ENCODE assay signal across 13 cellular contexts in genomic region chr21:36929622-36930021, GRCh38. TPM values are rescaled to one million over a fixed set of nuclear protein-coding genes. Genes with fewer than 3 reads are reported as not detected.
DNase-seq lines count a peak whose midpoint lies in the region; ATAC-seq and TF ChIP-seq lines count a peak whose summit lies in the region.
"Had no signal": no experiment of that assay in that cellular context is flagged by ENCODE, and none has a peak within 500 bp of the region (broad histone marks: within the 10 kb centered on the region; RNA-seq: fewer than 3 reads in every experiment).

No MANE protein-coding gene starts in this region.

- H3K27me3 Mint-ChIP-seq in CD8-positive, alpha-beta memory T cell: peaks cover 0 to 2% of the 10 kb centered on the region in 2 donors
- no peaks in the 10 kb centered on the region for H3K27me3 Mint-ChIP-seq in activated naive CD4-positive, alpha-beta T cell treated with anti-CD3 and anti-CD28 coated beads for 36 hours (ENCODE audit: low read depth)
- H3K27me3 Mint-ChIP-seq: activated naive CD8-positive, alpha-beta T cell treated with anti-CD3 and anti-CD28 coated beads, Interleukin-2, amount 10 ng/mL, durations not matched to agents 7 days and 5 days had no signal

- WGBS in liver: 51% methylated on average over 7 of the region's 7 CpGs

- H3K4me1 ChIP-seq in BE2C: no peaks in the 10 kb centered on the region
- H3K4me1 ChIP-seq in liver (ENCODE audit: control insufficient read depth in 4 of 4, insufficient read depth in 4 of 4, low read length in 3 of 4): peaks cover 13 to 35% (median 32%) of the 10 kb centered on the region in 4 donors
- H3K4me1 ChIP-seq in CD8-positive, alpha-beta memory T cell (ENCODE audit: insufficient read depth, low read length): no peaks in the 10 kb centered on the region

- no peak for TF ChIP-seq RAD21 in liver (IDR thresholded peaks at IDR 0.05)

- H3K4me3 Mint-ChIP-seq in CD8-positive, alpha-beta memory T cell: no peak overlapping the region
- H3K4me3 Mint-ChIP-seq in activated naive CD4-positive, alpha-beta T cell treated with anti-CD3 and anti-CD28 coated beads for 36 hours: no peak overlapping the region
- H3K4me3 Mint-ChIP-seq: activated naive CD8-positive, alpha-beta T cell treated with anti-CD3 and anti-CD28 coated beads, Interleukin-2, amount 10 ng/mL, durations not matched to agents 7 days and 5 days had no signal

- H3K27ac Mint-ChIP-seq in CD8-positive, alpha-beta memory T cell: no peak overlapping the region
- no peak overlapping the region for H3K27ac Mint-ChIP-seq in activated naive CD4-positive, alpha-beta T cell treated with anti-CD3 and anti-CD28 coated beads for 36 hours
- H3K27ac Mint-ChIP-seq: activated naive CD8-positive, alpha-beta T cell treated with anti-CD3 and anti-CD28 coated beads, Interleukin-2, amount 10 ng/mL, durations not matched to agents 7 days and 5 days had no signal

- no peaks in the 10 kb centered on the region for H3K4me1 Mint-ChIP-seq in CD8-positive, alpha-beta memory T cell
- no peaks in the 10 kb centered on the region for H3K4me1 Mint-ChIP-seq in activated naive CD4-positive, alpha-beta T cell treated with anti-CD3 and anti-CD28 coated beads for 36 hours (ENCODE audit: low read depth)

- POLR2A ChIA-PET in CD8-positive, alpha-beta memory T cell (lab: Charles Lee): no interaction called here

- H3K9me3 Mint-ChIP-seq in CD8-positive, alpha-beta memory T cell: no peaks in the 10 kb centered on the region
- H3K9me3 Mint-ChIP-seq in activated naive CD4-positive, alpha-beta T cell treated with anti-CD3 and anti-CD28 coated beads for 36 hours: no peaks in the 10 kb centered on the region
- H3K9me3 Mint-ChIP-seq: activated naive CD8-positive, alpha-beta T cell treated with anti-CD3 and anti-CD28 coated beads, Interleukin-2, amount 10 ng/mL, durations not matched to agents 7 days and 5 days had no signal

- no peak for ATAC-seq in GM21723 (IDR thresholded peaks at IDR 0.05; ENCODE audit: unreplicated experiment)

- H3K9ac ChIP-seq in liver (ENCODE audit: low read depth in 1 of 2, low read length in 2 of 2): no peak overlapping the region

- H3K9me3 ChIP-seq in BE2C: no peaks in the 10 kb centered on the region
- H3K9me3 ChIP-seq in liver (ENCODE audit: control insufficient read depth in 4 of 4, low read length in 3 of 4): no peaks in the 10 kb centered on the region
- no peaks in the 10 kb centered on the region for H3K9me3 ChIP-seq in CD8-positive, alpha-beta memory T cell (ENCODE audit: low read length)

- CTCF ChIA-PET in CD8-positive, alpha-beta memory T cell (lab: Charles Lee): no interaction called here
- CTCF ChIA-PET in activated naive CD4-positive, alpha-beta T cell treated with anti-CD3 and anti-CD28 coated beads for 36 hours (lab: Charles Lee): interaction anchor here (0.6 to 6.5 kb wide), 6 partner anchors 12 to 742 kb away, joined by 3 to 34 read pairs (median 4); no protein-coding TSS in a partner anchor

- H3K36me3 ChIP-seq in BE2C (no peaks in the 10 kb centered on the region), brain microvascular endothelial cell (replicated peaks) (peaks cover 2% of the 10 kb centered on the region), liver (ENCODE audit: control insufficient read depth in 4 of 4, insufficient read depth in 3 of 4, low read depth in 1 of 4, low read length in 3 of 4) (peaks cover 0 to 4% (median 0%) of the 10 kb centered on the region in 4 donors)
- H3K36me3 ChIP-seq in CD8-positive, alpha-beta memory T cell (ENCODE audit: insufficient read depth, low read length): peaks cover 7% of the 10 kb centered on the region

- in situ Hi-C loops in brain microvascular endothelial cell (cut with HindIII; ENCODE audit: low pct_ligation_motif_present, low sequenced_read_pairs): no loop called here

- TF ChIP-seq CTCF in BE2C (IDR thresholded peaks at IDR 0.05; ENCODE audit: low read depth, low read length) (peak; percentile 31; the same call in 1 of the 2 replicates), brain microvascular endothelial cell (IDR thresholded peaks at IDR 0.05; ENCODE audit: low read depth, low read length, missing control alignments) (peak; percentile 41), liver (IDR thresholded peaks at IDR 0.05; ENCODE audit: low read depth, low read length, missing input control) (peak; percentile 6)

- H3K27me3 ChIP-seq in BE2C (no peaks in the 10 kb centered on the region), brain microvascular endothelial cell (replicated peaks) (no peaks in the 10 kb centered on the region), liver (ENCODE audit: control insufficient read depth in 4 of 4, insufficient read depth in 4 of 4, low read length in 3 of 4) (no peaks in the 10 kb centered on the region)
- no peaks in the 10 kb centered on the region for H3K27me3 ChIP-seq in CD8-positive, alpha-beta memory T cell (ENCODE audit: insufficient read depth, low read length, poor library complexity, severe bottlenecking)

- H3K36me3 Mint-ChIP-seq in CD8-positive, alpha-beta memory T cell: peaks cover 0 to 61% (median 15%) of the 10 kb centered on the region in 3 donors
- peaks cover 9% of the 10 kb centered on the region for H3K36me3 Mint-ChIP-seq in activated naive CD4-positive, alpha-beta T cell treated with anti-CD3 and anti-CD28 coated beads for 36 hours (ENCODE audit: low read depth)

- intact Hi-C loops in activated naive CD4-positive, alpha-beta T cell treated with anti-CD3 and anti-CD28 coated beads for 36 hours (cut with micrococcal nuclease): no loop called here

- H3K4me3 ChIP-seq in BE2C (ENCODE audit: low read depth, low read length): no peak overlapping the region
- H3K4me3 ChIP-seq in brain microvascular endothelial cell (ENCODE audit: low read depth, low read length): no peak overlapping the region
- no peak overlapping the region for H3K4me3 ChIP-seq in liver (ENCODE audit: low read depth in 1 of 3, low read length in 3 of 3)
- no peak overlapping the region for H3K4me3 ChIP-seq in CD8-positive, alpha-beta memory T cell (ENCODE audit: low read length)
- H3K4me3 ChIP-seq: smooth muscle cell had no signal

- no peak overlapping the region for H3K27ac ChIP-seq in brain microvascular endothelial cell
- H3K27ac ChIP-seq in liver (ENCODE audit: low read depth in 1 of 2, low read length in 2 of 2): peak overlapping the region; percentile 2 to 67
- no peak overlapping the region for H3K27ac ChIP-seq in CD8-positive, alpha-beta memory T cell (ENCODE audit: low read depth, low read length)

- DNase-seq in BE2C: no peak
- peak; percentile 14 for DNase-seq in LHCN-M2 (ENCODE audit: low read depth)
- DNase-seq in brain microvascular endothelial cell: no peak
- DNase-seq in CD8-positive, alpha-beta memory T cell: no peak
- no peak for DNase-seq in activated CD4-positive, alpha-beta T cell treated with anti-CD3 and anti-CD28 coated beads for 4 hours
- no peak for DNase-seq in activated naive CD4-positive, alpha-beta T cell treated with anti-CD3 and anti-CD28 coated beads for 36 hours
- DNase-seq: activated naive CD8-positive, alpha-beta T cell treated with anti-CD3 and anti-CD28 coated beads, Interleukin-2, amount 10 ng/mL, durations not matched to agents 7 days and 5 days; COR-L47; NCI-H1092 treated with DMSO at 0.1 percent for 48 hours; SHP77 treated with DMSO at 0.1 percent for 48 hours had no signal

TF ChIP-seq in liver, 16 proteins besides CTCF, POLR2A, EP300 and RAD21:
- TF ChIP-seq YY1 (IDR thresholded peaks at IDR 0.05): peak; percentile 31
- no peak for TF ChIP-seq RXRA (IDR thresholded peaks at IDR 0.05)
- TF ChIP-seq TAF1 (conservative IDR thresholded peaks at IDR 0.05): no peak
TF ChIP-seq in liver: peak in this region for 1.

RNA-seq across cellular contexts. Expression of gene HLCS, which starts 36.8 kb away (rescaled TPM):
- 8.8 TPM for polyA plus RNA-seq in BE2C (2012; ENCODE audit: insufficient read depth, insufficient read length, low read depth)
- 30.9 and 34.0 TPM in 2 replicates for total RNA-seq in LHCN-M2 (2014; rRNA removed)
- 14.3 TPM for polyA plus RNA-seq in LHCN-M2 (2012)
- 10 to 100 TPM in 1 of 2 donors, 1 to 10 TPM in 1; 8.1 to 22.5 TPM for total RNA-seq in liver
- polyA plus RNA-seq in liver: 1 to 10 TPM; 6.6 to 8.4 TPM
- total RNA-seq in CD8-positive, alpha-beta memory T cell: 10 to 100 TPM; 13.4 to 14.7 TPM
- 12.7 TPM for polyA plus RNA-seq in CD8-positive, alpha-beta memory T cell
- total RNA-seq in activated naive CD4-positive, alpha-beta T cell treated with anti-CD3 and anti-CD28 coated beads for 36 hours: 10 to 100 TPM; 12.5 to 12.6 TPM

Comparison
In these comparisons a context has a peak if more than half of its experiments do, and no peak if none do; other contexts are left out.
1. H3K27ac ChIP-seq: peak in liver (2 of 2); none in brain microvascular endothelial cell (single experiment) and CD8-positive, alpha-beta memory T cell (single experiment).
2. Peak in every context shown above with its lines, with median percentiles within 50 percentile points of each other: CTCF ChIP-seq.